Comparison of ENCODE assay signal across 8 cellular contexts in genomic region chr2:39124000-39124769, GRCh38. TPM values are rescaled to one million over a fixed set of nuclear protein-coding genes. Genes with fewer than 3 reads are reported as not detected.
DNase-seq lines count a peak whose midpoint lies in the region; ATAC-seq and TF ChIP-seq lines count a peak whose summit lies in the region.

No MANE protein-coding gene starts in this region.

- TF ChIP-seq POLR2A in GM10847 (IDR thresholded peaks at IDR 0.05; ENCODE audit: extremely low read depth, insufficient read length): peak; percentile 91
- peak; percentile 89 for TF ChIP-seq POLR2A in NB4 (IDR thresholded peaks at IDR 0.05; ENCODE audit: extremely low read depth, insufficient read length)
- peak; percentile 28 for TF ChIP-seq POLR2A in testis (IDR thresholded peaks at IDR 0.05)

- no peaks in the 10 kb centered on the region for H3K27me3 Mint-ChIP-seq in activated naive CD4-positive, alpha-beta T cell treated with anti-CD3 and anti-CD28 coated beads, Interleukin-2, amount 50 U/mL, for 24 hours

- H3K4me1 ChIP-seq in testis: peaks cover 17% of the 10 kb centered on the region

- no peaks in the 10 kb centered on the region for H3K9me3 ChIP-seq in testis

- H3K4me1 Mint-ChIP-seq in activated naive CD4-positive, alpha-beta T cell treated with anti-CD3 and anti-CD28 coated beads, Interleukin-2, amount 50 U/mL, for 24 hours: peaks cover 52% of the 10 kb centered on the region

- TF ChIP-seq CTCF in NB4 (IDR thresholded peaks at IDR 0.05; ENCODE audit: low read depth, low read length) (peak; percentile 58), omental fat pad (IDR thresholded peaks at IDR 0.05) (no peak), testis (IDR thresholded peaks at IDR 0.05) (peak; percentile 25 to 43 (median 32))

- peak; percentile 60 for ATAC-seq in HG02588 (IDR thresholded peaks at IDR 0.05; ENCODE audit: unreplicated experiment)
- peak; percentile 82 for ATAC-seq in omental fat pad (ENCODE audit: low FRiP score)

- H3K36me3 Mint-ChIP-seq in activated naive CD4-positive, alpha-beta T cell treated with anti-CD3 and anti-CD28 coated beads, Interleukin-2, amount 50 U/mL, for 24 hours: no peaks in the 10 kb centered on the region

- H3K27ac ChIP-seq in testis: peak overlapping the region; percentile 96

- no peaks in the 10 kb centered on the region for H3K27me3 ChIP-seq in testis

- no peaks in the 10 kb centered on the region for H3K36me3 ChIP-seq in testis (ENCODE audit: low read depth, missing control alignments)

- DNase-seq in NB4 (ENCODE audit: low read depth) (peak; percentile 99), SK-N-DZ (ENCODE audit: low spot score) (peak; percentile 98), glomerular visceral epithelial cell (ENCODE audit: extremely low spot score) (peak; percentile 94), omental fat pad (ENCODE audit: low spot score) (peak; percentile 63), testis (peak; percentile 97)

- WGBS in testis, 2 donors: 0% methylated on average over 38 to 59 of the region's 59 CpGs

- H3K27ac Mint-ChIP-seq in activated naive CD4-positive, alpha-beta T cell treated with anti-CD3 and anti-CD28 coated beads, Interleukin-2, amount 50 U/mL, for 24 hours: peak overlapping the region; percentile 99

- H3K9me3 Mint-ChIP-seq in activated naive CD4-positive, alpha-beta T cell treated with anti-CD3 and anti-CD28 coated beads, Interleukin-2, amount 50 U/mL, for 24 hours: no peaks in the 10 kb centered on the region

- peak overlapping the region; percentile 95 for H3K4me3 Mint-ChIP-seq in activated naive CD4-positive, alpha-beta T cell treated with anti-CD3 and anti-CD28 coated beads, Interleukin-2, amount 50 U/mL, for 24 hours

- H3K4me3 ChIP-seq in NB4 (ENCODE audit: low read depth, low read length): peak overlapping the region; percentile 93
- H3K4me3 ChIP-seq in testis: peak overlapping the region; percentile 67 to 88

- intact Hi-C loops in testis (cut with DNase I; ENCODE audit: low total_unique reads): no loop called here

RNA-seq across cellular contexts. Expression of gene SOS1, which starts 3.3 kb away (rescaled TPM):
- 8.6 and 9.0 TPM in 2 replicates for polyA plus RNA-seq in SK-N-DZ (2014; cell fraction: cytosol; rRNA removed)
- 11.2 and 23.7 TPM in 2 replicates for polyA plus RNA-seq in SK-N-DZ (2014; cell fraction: nucleus; rRNA removed)
- total RNA-seq in omental fat pad (10 to 100 TPM; 23.1 to 70.8 (median 31.6) TPM), testis (10 to 100 TPM; 40.6 to 48.7 TPM)
- 27.0 TPM for polyA plus RNA-seq in testis (ENCODE audit: insufficient read depth, low read depth, low replicate concordance)

Comparison
In these comparisons a context has a peak if more than half of its experiments do, and no peak if none do; other contexts are left out.
1. Peak in every context shown above with its lines: DNase-seq, ATAC-seq, H3K4me3 ChIP-seq and H3K27ac ChIP-seq.
2. POLR2A ChIP-seq: peak in every context shown above with its lines; median percentile 91 in GM10847; 89 in NB4; 28 in testis.
3. CTCF ChIP-seq: peak in NB4 (single experiment) and testis (3 of 3); none in omental fat pad (0 of 3).